1 cellular context compared by ENCODE assay signal in the genomic region with DNA sequence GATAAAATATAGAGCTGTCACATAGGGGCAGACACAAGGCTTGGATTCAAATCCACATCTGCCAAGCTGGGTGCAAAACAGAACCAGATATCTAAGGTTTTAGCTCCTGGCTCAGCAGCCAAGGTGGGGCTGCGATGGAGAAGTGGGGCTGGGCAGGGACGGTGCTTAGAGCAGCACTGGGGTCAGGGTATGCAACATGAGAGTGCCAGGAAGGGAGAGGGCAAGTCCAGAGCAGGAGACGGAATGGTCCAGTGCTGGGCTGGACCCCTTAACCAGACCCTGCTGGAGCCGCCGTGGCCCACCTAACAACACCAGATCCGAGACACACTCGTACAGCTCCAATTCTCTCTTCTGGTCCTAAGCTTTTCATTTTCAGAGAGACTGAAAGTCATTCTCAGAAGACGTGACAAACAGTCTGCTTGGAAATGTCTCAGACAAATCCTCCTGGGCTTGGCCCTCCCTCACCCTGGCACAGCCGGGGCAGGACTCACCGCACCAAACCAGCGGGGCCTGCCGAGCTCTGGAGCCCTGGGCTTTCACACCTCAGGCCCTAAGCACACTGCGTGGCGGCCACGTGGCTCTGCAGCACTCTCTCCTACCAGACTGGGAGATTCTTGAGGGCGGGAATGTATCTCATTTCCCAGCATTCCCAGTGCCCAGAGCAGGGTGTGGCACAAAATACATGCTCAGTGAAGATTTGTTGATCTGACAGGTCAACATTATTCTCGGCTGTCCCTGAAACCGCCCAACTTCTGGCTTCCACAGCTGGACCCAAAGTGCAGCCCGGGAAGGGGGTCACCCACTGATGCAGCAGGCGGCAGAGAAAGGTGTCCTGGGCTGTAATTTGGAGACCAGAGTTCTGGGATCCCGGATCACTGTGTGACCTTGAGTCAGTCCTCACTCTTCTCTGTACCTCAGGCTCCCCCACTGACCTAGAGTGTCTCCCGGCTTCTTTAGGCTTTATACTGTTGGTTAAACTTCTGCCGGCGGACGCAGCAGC.
TF ChIP-seq lines count a peak whose summit lies in the region.

No MANE protein-coding gene starts in this region.

TF ChIP-seq in K562, 482 proteins besides CTCF, POLR2A, EP300 and RAD21:
- peak; percentile 31; the same call in 1 of the 2 replicates for TF ChIP-seq MAX (CRISPR knock-in tag; IDR thresholded peaks at IDR 0.05)
- TF ChIP-seq, protein P1, sequence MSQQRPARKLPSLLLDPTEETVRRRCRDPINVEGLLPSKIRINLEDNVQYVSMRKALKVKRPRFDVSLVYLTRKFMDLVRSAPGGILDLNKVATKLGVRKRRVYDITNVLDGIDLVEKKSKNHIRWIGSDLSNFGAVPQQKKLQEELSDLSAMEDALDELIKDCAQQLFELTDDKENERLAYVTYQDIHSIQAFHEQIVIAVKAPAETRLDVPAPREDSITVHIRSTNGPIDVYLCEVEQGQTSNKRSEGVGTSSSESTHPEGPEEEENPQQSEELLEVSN (IDR thresholded peaks at IDR 0.05; ENCODE audit: borderline replicate concordance in 1 of 2, extremely low read depth in 1 of 2, insufficient read depth in 1 of 2, insufficient read length in 1 of 2, low read depth in 1 of 2, low read length in 1 of 2, poor library complexity in 1 of 2, severe bottlenecking in 1 of 2) = peak; percentile 90 to 94
- no peak for TF ChIP-seq ZNF518B (CRISPR knock-in tag; IDR thresholded peaks at IDR 0.05)
- no peak for TF ChIP-seq SMARCC2 (IDR thresholded peaks at IDR 0.05; ENCODE audit: low read depth)
- TF ChIP-seq RAD51 (IDR thresholded peaks at IDR 0.05; ENCODE audit: borderline replicate concordance, low read depth) = no peak
- TF ChIP-seq CBX3 (IDR thresholded peaks at IDR 0.05; ENCODE audit: borderline replicate concordance in 1 of 2, low read length in 2 of 2) = peak in 1 of 2 experiments; percentile 61; a peak in 1 of 3 replicates
- TF ChIP-seq, protein P2, sequence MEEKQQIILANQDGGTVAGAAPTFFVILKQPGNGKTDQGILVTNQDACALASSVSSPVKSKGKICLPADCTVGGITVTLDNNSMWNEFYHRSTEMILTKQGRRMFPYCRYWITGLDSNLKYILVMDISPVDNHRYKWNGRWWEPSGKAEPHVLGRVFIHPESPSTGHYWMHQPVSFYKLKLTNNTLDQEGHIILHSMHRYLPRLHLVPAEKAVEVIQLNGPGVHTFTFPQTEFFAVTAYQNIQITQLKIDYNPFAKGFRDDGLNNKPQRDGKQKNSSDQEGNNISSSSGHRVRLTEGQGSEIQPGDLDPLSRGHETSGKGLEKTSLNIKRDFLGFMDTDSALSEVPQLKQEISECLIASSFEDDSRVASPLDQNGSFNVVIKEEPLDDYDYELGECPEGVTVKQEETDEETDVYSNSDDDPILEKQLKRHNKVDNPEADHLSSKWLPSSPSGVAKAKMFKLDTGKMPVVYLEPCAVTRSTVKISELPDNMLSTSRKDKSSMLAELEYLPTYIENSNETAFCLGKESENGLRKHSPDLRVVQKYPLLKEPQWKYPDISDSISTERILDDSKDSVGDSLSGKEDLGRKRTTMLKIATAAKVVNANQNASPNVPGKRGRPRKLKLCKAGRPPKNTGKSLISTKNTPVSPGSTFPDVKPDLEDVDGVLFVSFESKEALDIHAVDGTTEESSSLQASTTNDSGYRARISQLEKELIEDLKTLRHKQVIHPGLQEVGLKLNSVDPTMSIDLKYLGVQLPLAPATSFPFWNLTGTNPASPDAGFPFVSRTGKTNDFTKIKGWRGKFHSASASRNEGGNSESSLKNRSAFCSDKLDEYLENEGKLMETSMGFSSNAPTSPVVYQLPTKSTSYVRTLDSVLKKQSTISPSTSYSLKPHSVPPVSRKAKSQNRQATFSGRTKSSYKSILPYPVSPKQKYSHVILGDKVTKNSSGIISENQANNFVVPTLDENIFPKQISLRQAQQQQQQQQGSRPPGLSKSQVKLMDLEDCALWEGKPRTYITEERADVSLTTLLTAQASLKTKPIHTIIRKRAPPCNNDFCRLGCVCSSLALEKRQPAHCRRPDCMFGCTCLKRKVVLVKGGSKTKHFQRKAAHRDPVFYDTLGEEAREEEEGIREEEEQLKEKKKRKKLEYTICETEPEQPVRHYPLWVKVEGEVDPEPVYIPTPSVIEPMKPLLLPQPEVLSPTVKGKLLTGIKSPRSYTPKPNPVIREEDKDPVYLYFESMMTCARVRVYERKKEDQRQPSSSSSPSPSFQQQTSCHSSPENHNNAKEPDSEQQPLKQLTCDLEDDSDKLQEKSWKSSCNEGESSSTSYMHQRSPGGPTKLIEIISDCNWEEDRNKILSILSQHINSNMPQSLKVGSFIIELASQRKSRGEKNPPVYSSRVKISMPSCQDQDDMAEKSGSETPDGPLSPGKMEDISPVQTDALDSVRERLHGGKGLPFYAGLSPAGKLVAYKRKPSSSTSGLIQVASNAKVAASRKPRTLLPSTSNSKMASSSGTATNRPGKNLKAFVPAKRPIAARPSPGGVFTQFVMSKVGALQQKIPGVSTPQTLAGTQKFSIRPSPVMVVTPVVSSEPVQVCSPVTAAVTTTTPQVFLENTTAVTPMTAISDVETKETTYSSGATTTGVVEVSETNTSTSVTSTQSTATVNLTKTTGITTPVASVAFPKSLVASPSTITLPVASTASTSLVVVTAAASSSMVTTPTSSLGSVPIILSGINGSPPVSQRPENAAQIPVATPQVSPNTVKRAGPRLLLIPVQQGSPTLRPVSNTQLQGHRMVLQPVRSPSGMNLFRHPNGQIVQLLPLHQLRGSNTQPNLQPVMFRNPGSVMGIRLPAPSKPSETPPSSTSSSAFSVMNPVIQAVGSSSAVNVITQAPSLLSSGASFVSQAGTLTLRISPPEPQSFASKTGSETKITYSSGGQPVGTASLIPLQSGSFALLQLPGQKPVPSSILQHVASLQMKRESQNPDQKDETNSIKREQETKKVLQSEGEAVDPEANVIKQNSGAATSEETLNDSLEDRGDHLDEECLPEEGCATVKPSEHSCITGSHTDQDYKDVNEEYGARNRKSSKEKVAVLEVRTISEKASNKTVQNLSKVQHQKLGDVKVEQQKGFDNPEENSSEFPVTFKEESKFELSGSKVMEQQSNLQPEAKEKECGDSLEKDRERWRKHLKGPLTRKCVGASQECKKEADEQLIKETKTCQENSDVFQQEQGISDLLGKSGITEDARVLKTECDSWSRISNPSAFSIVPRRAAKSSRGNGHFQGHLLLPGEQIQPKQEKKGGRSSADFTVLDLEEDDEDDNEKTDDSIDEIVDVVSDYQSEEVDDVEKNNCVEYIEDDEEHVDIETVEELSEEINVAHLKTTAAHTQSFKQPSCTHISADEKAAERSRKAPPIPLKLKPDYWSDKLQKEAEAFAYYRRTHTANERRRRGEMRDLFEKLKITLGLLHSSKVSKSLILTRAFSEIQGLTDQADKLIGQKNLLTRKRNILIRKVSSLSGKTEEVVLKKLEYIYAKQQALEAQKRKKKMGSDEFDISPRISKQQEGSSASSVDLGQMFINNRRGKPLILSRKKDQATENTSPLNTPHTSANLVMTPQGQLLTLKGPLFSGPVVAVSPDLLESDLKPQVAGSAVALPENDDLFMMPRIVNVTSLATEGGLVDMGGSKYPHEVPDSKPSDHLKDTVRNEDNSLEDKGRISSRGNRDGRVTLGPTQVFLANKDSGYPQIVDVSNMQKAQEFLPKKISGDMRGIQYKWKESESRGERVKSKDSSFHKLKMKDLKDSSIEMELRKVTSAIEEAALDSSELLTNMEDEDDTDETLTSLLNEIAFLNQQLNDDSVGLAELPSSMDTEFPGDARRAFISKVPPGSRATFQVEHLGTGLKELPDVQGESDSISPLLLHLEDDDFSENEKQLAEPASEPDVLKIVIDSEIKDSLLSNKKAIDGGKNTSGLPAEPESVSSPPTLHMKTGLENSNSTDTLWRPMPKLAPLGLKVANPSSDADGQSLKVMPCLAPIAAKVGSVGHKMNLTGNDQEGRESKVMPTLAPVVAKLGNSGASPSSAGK (IDR thresholded peaks at IDR 0.05) = peak; percentile 93
- no peak for TF ChIP-seq ZNF217 (CRISPR knock-in tag; IDR thresholded peaks at IDR 0.05)
- TF ChIP-seq ZKSCAN8 (CRISPR knock-in tag; IDR thresholded peaks at IDR 0.05) = no peak
- TF ChIP-seq, protein P3, sequence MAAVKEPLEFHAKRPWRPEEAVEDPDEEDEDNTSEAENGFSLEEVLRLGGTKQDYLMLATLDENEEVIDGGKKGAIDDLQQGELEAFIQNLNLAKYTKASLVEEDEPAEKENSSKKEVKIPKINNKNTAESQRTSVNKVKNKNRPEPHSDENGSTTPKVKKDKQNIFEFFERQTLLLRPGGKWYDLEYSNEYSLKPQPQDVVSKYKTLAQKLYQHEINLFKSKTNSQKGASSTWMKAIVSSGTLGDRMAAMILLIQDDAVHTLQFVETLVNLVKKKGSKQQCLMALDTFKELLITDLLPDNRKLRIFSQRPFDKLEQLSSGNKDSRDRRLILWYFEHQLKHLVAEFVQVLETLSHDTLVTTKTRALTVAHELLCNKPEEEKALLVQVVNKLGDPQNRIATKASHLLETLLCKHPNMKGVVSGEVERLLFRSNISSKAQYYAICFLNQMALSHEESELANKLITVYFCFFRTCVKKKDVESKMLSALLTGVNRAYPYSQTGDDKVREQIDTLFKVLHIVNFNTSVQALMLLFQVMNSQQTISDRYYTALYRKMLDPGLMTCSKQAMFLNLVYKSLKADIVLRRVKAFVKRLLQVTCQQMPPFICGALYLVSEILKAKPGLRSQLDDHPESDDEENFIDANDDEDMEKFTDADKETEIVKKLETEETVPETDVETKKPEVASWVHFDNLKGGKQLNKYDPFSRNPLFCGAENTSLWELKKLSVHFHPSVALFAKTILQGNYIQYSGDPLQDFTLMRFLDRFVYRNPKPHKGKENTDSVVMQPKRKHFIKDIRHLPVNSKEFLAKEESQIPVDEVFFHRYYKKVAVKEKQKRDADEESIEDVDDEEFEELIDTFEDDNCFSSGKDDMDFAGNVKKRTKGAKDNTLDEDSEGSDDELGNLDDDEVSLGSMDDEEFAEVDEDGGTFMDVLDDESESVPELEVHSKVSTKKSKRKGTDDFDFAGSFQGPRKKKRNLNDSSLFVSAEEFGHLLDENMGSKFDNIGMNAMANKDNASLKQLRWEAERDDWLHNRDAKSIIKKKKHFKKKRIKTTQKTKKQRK (IDR thresholded peaks at IDR 0.05; ENCODE audit: borderline replicate concordance, low read depth, low read length) = no peak
- peak; percentile 94 for TF ChIP-seq L3MBTL2 (IDR thresholded peaks at IDR 0.05)
- no peak for TF ChIP-seq SOX6 (IDR thresholded peaks at IDR 0.05)
- TF ChIP-seq, protein P4, sequence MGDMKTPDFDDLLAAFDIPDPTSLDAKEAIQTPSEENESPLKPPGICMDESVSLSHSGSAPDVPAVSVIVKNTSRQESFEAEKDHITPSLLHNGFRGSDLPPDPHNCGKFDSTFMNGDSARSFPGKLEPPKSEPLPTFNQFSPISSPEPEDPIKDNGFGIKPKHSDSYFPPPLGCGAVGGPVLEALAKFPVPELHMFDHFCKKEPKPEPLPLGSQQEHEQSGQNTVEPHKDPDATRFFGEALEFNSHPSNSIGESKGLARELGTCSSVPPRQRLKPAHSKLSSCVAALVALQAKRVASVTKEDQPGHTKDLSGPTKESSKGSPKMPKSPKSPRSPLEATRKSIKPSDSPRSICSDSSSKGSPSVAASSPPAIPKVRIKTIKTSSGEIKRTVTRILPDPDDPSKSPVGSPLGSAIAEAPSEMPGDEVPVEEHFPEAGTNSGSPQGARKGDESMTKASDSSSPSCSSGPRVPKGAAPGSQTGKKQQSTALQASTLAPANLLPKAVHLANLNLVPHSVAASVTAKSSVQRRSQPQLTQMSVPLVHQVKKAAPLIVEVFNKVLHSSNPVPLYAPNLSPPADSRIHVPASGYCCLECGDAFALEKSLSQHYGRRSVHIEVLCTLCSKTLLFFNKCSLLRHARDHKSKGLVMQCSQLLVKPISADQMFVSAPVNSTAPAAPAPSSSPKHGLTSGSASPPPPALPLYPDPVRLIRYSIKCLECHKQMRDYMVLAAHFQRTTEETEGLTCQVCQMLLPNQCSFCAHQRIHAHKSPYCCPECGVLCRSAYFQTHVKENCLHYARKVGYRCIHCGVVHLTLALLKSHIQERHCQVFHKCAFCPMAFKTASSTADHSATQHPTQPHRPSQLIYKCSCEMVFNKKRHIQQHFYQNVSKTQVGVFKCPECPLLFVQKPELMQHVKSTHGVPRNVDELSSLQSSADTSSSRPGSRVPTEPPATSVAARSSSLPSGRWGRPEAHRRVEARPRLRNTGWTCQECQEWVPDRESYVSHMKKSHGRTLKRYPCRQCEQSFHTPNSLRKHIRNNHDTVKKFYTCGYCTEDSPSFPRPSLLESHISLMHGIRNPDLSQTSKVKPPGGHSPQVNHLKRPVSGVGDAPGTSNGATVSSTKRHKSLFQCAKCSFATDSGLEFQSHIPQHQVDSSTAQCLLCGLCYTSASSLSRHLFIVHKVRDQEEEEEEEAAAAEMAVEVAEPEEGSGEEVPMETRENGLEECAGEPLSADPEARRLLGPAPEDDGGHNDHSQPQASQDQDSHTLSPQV (IDR thresholded peaks at IDR 0.05) = 0 out of 2 replicates have a peak, but pooled peaks have one; percentile 50
